In the genomic region with DNA sequence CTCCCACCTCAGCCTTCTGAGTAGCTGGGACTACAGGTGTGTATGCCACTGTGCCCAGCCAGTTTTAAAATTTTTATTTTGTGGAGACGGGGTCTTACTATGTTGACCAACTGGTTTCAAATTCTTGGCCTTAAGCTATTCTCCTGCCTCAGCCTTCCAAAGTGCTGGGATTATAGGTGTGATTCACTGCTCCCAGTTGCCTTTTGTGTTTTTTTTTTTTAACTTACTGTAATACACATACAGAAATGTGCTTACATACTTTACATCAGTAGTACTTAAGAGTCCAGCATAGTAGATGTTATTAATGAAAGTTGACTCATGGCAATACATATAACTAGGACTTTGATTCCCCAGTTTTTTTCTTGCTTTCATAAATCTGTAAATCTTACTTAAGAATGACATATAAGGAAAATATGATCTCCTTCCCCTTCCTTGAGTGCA, we compare ENCODE assay signal across 11 cellular contexts. TPM values are rescaled to one million over a fixed set of nuclear protein-coding genes. Genes with fewer than 3 reads are reported as not detected.
DNase-seq lines count a peak whose midpoint lies in the region; ATAC-seq and TF ChIP-seq lines count a peak whose summit lies in the region.
"Had no signal": no experiment of that assay in that cellular context is flagged by ENCODE, and none has a peak within 500 bp of the region (broad histone marks: within the 10 kb centered on the region; RNA-seq: fewer than 3 reads in every experiment).

No MANE protein-coding gene starts in this region.

- H3K27me3 ChIP-seq in SK-N-SH (ENCODE audit: insufficient read depth) (no peaks in the 10 kb centered on the region), skeletal muscle tissue (ENCODE audit: control insufficient read depth in 3 of 3, insufficient read depth in 3 of 3, low read length in 3 of 3) (no peaks in the 10 kb centered on the region), Caco-2 (replicated peaks; ENCODE audit: control insufficient read depth, insufficient read depth, low read length) (no peaks in the 10 kb centered on the region)

- no peak overlapping the region for H3K9ac ChIP-seq in SK-N-SH
- H3K9ac ChIP-seq in skeletal muscle tissue (ENCODE audit: low read depth in 1 of 3, low read length in 3 of 3) = peak overlapping the region in 1 of 3 donors; percentile 8

- H3K27me3 Mint-ChIP-seq in Caco-2 (ENCODE audit: insufficient read depth, unreplicated experiment) = no peaks in the 10 kb centered on the region

- ATAC-seq in SK-N-SH treated with all-trans-retinoic acid at 6 μM for 48 hours = no peak

- POLR2A ChIA-PET in SK-N-SH (lab: Yijun Ruan, JAX) (interaction anchor here (0.7 kb wide), 1 partner anchor 296 kb away, joined by 4 read pairs; no protein-coding TSS in a partner anchor), Caco-2 (lab: Charles Lee) (no interaction called here)

- peaks cover 6% of the 10 kb centered on the region for H3K36me3 Mint-ChIP-seq in Caco-2 (ENCODE audit: insufficient read depth, unreplicated experiment)

- peaks cover 0 to 31% of the 10 kb centered on the region in 2 experiments; a peak in 3 of 4 replicates for H3K4me1 ChIP-seq in SK-N-SH (ENCODE audit: control insufficient read depth in 1 of 2, insufficient read depth in 2 of 2, low read depth in 1 of 2, low read length in 1 of 2)
- H3K4me1 ChIP-seq in skeletal muscle tissue (ENCODE audit: control insufficient read depth in 3 of 3, insufficient read depth in 3 of 3, low read length in 3 of 3) = peaks cover 24 to 41% (median 33%) of the 10 kb centered on the region in 3 donors
- 0 out of 2 replicates have a peak, but pooled peaks cover 6% of the 10 kb centered on the region for H3K4me1 ChIP-seq in Caco-2

- H3K9me2 ChIP-seq in SK-N-SH = no peaks in the 10 kb centered on the region

- no peaks in the 10 kb centered on the region for H3K9me3 Mint-ChIP-seq in Caco-2 (ENCODE audit: unreplicated experiment)

- peaks cover 32% of the 10 kb centered on the region for H3K4me1 Mint-ChIP-seq in Caco-2 (ENCODE audit: low read depth, unreplicated experiment)

- peak in 1 of 2 experiments; percentile 16; a peak in 1 of 4 replicates for TF ChIP-seq EP300 in SK-N-SH (IDR thresholded peaks at IDR 0.05; ENCODE audit: borderline replicate concordance in 1 of 2, low read depth in 1 of 2, low read length in 1 of 2)

- intact Hi-C loops in Caco-2 (cut with micrococcal nuclease; ENCODE audit: unreplicated experiment) = no loop called here

- TF ChIP-seq CTCF in SK-N-SH (IDR thresholded peaks at IDR 0.05) (no peak), Caco-2 (IDR thresholded peaks at IDR 0.05; ENCODE audit: insufficient read depth in 1 of 2, low read depth in 1 of 2, low read length in 1 of 2, severe bottlenecking in 1 of 2, unreplicated experiment in 1 of 2) (no peak)

- H3K4me3 Mint-ChIP-seq in Caco-2 (ENCODE audit: unreplicated experiment) = no peak overlapping the region

- CTCF ChIA-PET in SK-N-SH (lab: Yijun Ruan, JAX) = no interaction called here
- CTCF ChIA-PET in Caco-2 (lab: Charles Lee) = no interaction called here

- H3K79me2 ChIP-seq in SK-N-SH (ENCODE audit: insufficient read depth) = peaks cover 89% of the 10 kb centered on the region

- H3K4me3 ChIP-seq in SK-N-SH (ENCODE audit: low read depth in 2 of 2, low read length in 1 of 2) (no peak overlapping the region), skeletal muscle tissue (ENCODE audit: low read length in 3 of 3) (peak overlapping the region in 1 of 3 donors; percentile 34), Caco-2 (ENCODE audit: low read depth, low read length) (no peak overlapping the region)

- peaks cover 6% of the 10 kb centered on the region for H3F3A ChIP-seq in SK-N-SH (replicated peaks; ENCODE audit: insufficient read depth)

- H2AFZ ChIP-seq in SK-N-SH (ENCODE audit: low read depth) = no peak overlapping the region

- no peak overlapping the region for H3K4me2 ChIP-seq in SK-N-SH

- 91% methylated on average over 1 of the region's 1 CpG for WGBS in SK-N-SH (ENCODE audit: low lambda C conversion rate)

- H3K27ac ChIP-seq in SK-N-SH (ENCODE audit: low read depth in 2 of 2, low read length in 1 of 2) (no peak overlapping the region), epithelial cell of prostate (peak overlapping the region; percentile 68), skeletal muscle tissue (ENCODE audit: low read depth, low read length) (peak overlapping the region; percentile 95)
- H3K27ac ChIP-seq: 22Rv1 had no signal

- no peak for TF ChIP-seq RAD21 in SK-N-SH (IDR thresholded peaks at IDR 0.05; ENCODE audit: low read length)

- peaks cover 0 to 1% of the 10 kb centered on the region in 2 experiments for H3K36me3 ChIP-seq in SK-N-SH (replicated peaks in 1 of 2; ENCODE audit: control insufficient read depth in 1 of 2, insufficient read depth in 2 of 2, low read length in 1 of 2)
- no peaks in the 10 kb centered on the region for H3K36me3 ChIP-seq in skeletal muscle tissue (ENCODE audit: control insufficient read depth in 3 of 3, insufficient read depth in 3 of 3, low read length in 3 of 3)
- H3K36me3 ChIP-seq in Caco-2 (ENCODE audit: control insufficient read depth, insufficient read depth, low read length) = no peaks in the 10 kb centered on the region

- no TSS peak for BruUV-seq in Caco-2 (replicated peaks; lab: Mats Ljungman, UMichigan)

- DNase-seq in SK-N-SH = no peak
- peak; percentile 35 for DNase-seq in RPMI8226
- DNase-seq in epithelial cell of prostate (ENCODE audit: low read depth, low spot score) = no peak
- no peak for DNase-seq in GDM1 (lab: John Stamatoyannopoulos, UW)
- DNase-seq in Caco-2 = no peak
- no peak for DNase-seq in NCI-H146 treated with DMSO at 0.1 percent for 48 hours (lab: John Stamatoyannopoulos, UW; ENCODE audit: unreplicated experiment)
- DNase-seq: NCI-H1436 treated with DMSO at 0.1 percent for 48 hours, Right ventricle myocardium superior had no signal

- H3K27ac Mint-ChIP-seq in Caco-2 (ENCODE audit: unreplicated experiment) = no peak overlapping the region

- H4K20me1 ChIP-seq in SK-N-SH (ENCODE audit: insufficient read depth) = peaks cover 36% of the 10 kb centered on the region

- no peaks in the 10 kb centered on the region for H3K9me3 ChIP-seq in SK-N-SH
- no peaks in the 10 kb centered on the region for H3K9me3 ChIP-seq in skeletal muscle tissue (ENCODE audit: control insufficient read depth in 3 of 3, low read length in 3 of 3)
- no peaks in the 10 kb centered on the region for H3K9me3 ChIP-seq in Caco-2

TF ChIP-seq in SK-N-SH, 30 proteins besides CTCF, POLR2A, EP300 and RAD21 (continues in another document):
- TF ChIP-seq RCOR1 (IDR thresholded peaks at IDR 0.05; ENCODE audit: low read length) (no peak), FOSL2 (IDR thresholded peaks at IDR 0.05; ENCODE audit: borderline replicate concordance, low read depth) (peak; percentile 5; the same call in 1 of the 2 replicates), TCF12 (IDR thresholded peaks at IDR 0.05) (peak; percentile 15; the same call in 1 of the 2 replicates), TAF1 (IDR thresholded peaks at IDR 0.05; ENCODE audit: borderline replicate concordance, low read depth, low read length) (no peak)
- TF ChIP-seq, protein P1, sequence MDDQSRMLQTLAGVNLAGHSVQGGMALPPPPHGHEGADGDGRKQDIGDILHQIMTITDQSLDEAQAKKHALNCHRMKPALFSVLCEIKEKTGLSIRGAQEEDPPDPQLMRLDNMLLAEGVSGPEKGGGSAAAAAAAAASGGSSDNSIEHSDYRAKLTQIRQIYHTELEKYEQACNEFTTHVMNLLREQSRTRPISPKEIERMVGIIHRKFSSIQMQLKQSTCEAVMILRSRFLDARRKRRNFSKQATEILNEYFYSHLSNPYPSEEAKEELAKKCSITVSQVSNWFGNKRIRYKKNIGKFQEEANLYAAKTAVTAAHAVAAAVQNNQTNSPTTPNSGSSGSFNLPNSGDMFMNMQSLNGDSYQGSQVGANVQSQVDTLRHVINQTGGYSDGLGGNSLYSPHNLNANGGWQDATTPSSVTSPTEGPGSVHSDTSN (IDR thresholded peaks at IDR 0.05) = peak; percentile 70

TF ChIP-seq in SK-N-SH treated with all-trans-retinoic acid at 6 μM for 48 hours, 23 proteins besides CTCF, POLR2A, EP300 and RAD21 (continues in another document):
- TF ChIP-seq BACH2 (CRISPR knock-in tag; IDR thresholded peaks at IDR 0.05; ENCODE audit: borderline replicate concordance) (no peak), ZNF70 (CRISPR knock-in tag; IDR thresholded peaks at IDR 0.05) (no peak)
- TF ChIP-seq, protein P2, sequence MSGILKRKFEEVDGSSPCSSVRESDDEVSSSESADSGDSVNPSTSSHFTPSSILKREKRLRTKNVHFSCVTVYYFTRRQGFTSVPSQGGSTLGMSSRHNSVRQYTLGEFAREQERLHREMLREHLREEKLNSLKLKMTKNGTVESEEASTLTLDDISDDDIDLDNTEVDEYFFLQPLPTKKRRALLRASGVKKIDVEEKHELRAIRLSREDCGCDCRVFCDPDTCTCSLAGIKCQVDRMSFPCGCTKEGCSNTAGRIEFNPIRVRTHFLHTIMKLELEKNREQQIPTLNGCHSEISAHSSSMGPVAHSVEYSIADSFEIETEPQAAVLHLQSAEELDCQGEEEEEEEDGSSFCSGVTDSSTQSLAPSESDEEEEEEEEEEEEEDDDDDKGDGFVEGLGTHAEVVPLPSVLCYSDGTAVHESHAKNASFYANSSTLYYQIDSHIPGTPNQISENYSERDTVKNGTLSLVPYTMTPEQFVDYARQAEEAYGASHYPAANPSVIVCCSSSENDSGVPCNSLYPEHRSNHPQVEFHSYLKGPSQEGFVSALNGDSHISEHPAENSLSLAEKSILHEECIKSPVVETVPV (CRISPR knock-in tag; IDR thresholded peaks at IDR 0.05) = no peak
- TF ChIP-seq, protein P3, sequence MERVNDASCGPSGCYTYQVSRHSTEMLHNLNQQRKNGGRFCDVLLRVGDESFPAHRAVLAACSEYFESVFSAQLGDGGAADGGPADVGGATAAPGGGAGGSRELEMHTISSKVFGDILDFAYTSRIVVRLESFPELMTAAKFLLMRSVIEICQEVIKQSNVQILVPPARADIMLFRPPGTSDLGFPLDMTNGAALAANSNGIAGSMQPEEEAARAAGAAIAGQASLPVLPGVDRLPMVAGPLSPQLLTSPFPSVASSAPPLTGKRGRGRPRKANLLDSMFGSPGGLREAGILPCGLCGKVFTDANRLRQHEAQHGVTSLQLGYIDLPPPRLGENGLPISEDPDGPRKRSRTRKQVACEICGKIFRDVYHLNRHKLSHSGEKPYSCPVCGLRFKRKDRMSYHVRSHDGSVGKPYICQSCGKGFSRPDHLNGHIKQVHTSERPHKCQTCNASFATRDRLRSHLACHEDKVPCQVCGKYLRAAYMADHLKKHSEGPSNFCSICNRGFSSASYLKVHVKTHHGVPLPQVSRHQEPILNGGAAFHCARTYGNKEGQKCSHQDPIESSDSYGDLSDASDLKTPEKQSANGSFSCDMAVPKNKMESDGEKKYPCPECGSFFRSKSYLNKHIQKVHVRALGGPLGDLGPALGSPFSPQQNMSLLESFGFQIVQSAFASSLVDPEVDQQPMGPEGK (CRISPR knock-in tag; IDR thresholded peaks at IDR 0.05; ENCODE audit: borderline replicate concordance) = no peak

RNA-seq across cellular contexts. Expression of gene MAN2A1, which starts 4.7 kb away (rescaled TPM):
- polyA plus RNA-seq in SK-N-SH (2012; rRNA removed) = 19.7 and 24.2 TPM in 2 replicates
- 28.5 and 31.1 TPM in 2 replicates for polyA plus RNA-seq in SK-N-SH (2012; cell fraction: cytosol; rRNA removed)
- 13.6 and 32.5 TPM in 2 replicates for polyA plus RNA-seq in SK-N-SH (2012; cell fraction: nucleus; rRNA removed)
- total RNA-seq in skeletal muscle tissue (81.4 TPM), Caco-2 (2022) (57.3 and 57.7 TPM in 2 replicates)

Comparison
In these comparisons a context has a peak if more than half of its experiments do, and no peak if none do; other contexts are left out.
1. H3K27ac ChIP-seq: peak in epithelial cell of prostate (single experiment) and skeletal muscle tissue (single experiment); none in SK-N-SH (0 of 2).